Comparison of ENCODE assay signal across 18 cellular contexts in genomic region chr14:92552066-92552465, GRCh38. TPM values are rescaled to one million over a fixed set of nuclear protein-coding genes. Genes with fewer than 3 reads are reported as not detected.
DNase-seq lines count a peak whose midpoint lies in the region; ATAC-seq, FAIRE-seq and TF ChIP-seq lines count a peak whose summit lies in the region.
"Had no signal": no experiment of that assay in that cellular context is flagged by ENCODE, and none has a peak within 500 bp of the region (broad histone marks: within the 10 kb centered on the region; RNA-seq: fewer than 3 reads in every experiment).

No MANE protein-coding gene starts in this region.

- TF ChIP-seq EP300 in GM12878 (IDR thresholded peaks at IDR 0.05; ENCODE audit: borderline replicate concordance in 1 of 2, control insufficient read depth in 1 of 2, low read depth in 2 of 2, low read length in 2 of 2) (no peak), sigmoid colon (IDR thresholded peaks at IDR 0.05) (peak in 1 of 4 donors; percentile 16)

- no TSS peak for BruUV-seq in GM12878 (replicated peaks; lab: Mats Ljungman, UMichigan)
- BruUV-seq in PC-9 (replicated peaks; lab: Mats Ljungman, UMichigan): no TSS peak

- FAIRE-seq in GM12878 (lab: Jason Lieb, UNC): peak; percentile 84
- FAIRE-seq: endothelial cell of umbilical vein had no signal

- H3K36me3 ChIP-seq in KMS-11 (ENCODE audit: insufficient read depth) (no peaks in the 10 kb centered on the region), GM12878 (ENCODE audit: control insufficient read depth in 2 of 2, insufficient read depth in 2 of 2, low read length in 1 of 2) (peaks cover 0 to 5% of the 10 kb centered on the region in 2 experiments; a peak in 1 of 4 replicates), sigmoid colon (peaks cover 0 to 15% (median 12%) of the 10 kb centered on the region in 4 donors), mesendoderm (ENCODE audit: control insufficient read depth, insufficient read depth, low read length) (no peaks in the 10 kb centered on the region), PC-9 (ENCODE audit: low read depth) (0 out of 2 replicates have a peak, but pooled peaks cover 3% of the 10 kb centered on the region)

- no peak overlapping the region for H4K8ac ChIP-seq in mesendoderm (ENCODE audit: low read depth, low read length)

- H3K9me2 ChIP-seq in PC-9 (ENCODE audit: insufficient read depth): no peaks in the 10 kb centered on the region

- H3K4me2 ChIP-seq in KMS-11 (peak overlapping the region; percentile 99), GM12878 (ENCODE audit: control insufficient read depth, insufficient read depth) (peak overlapping the region; percentile 52), mesendoderm (ENCODE audit: low read length) (no peak overlapping the region), PC-9 (no peak overlapping the region)

- peaks cover 79% of the 10 kb centered on the region for H3K4me1 ChIP-seq in KMS-11 (ENCODE audit: low read depth, poor library complexity, severe bottlenecking)
- peaks cover 44% of the 10 kb centered on the region for H3K4me1 ChIP-seq in GM12878 (ENCODE audit: control insufficient read depth, insufficient read depth, low read length)
- peaks cover 0 to 73% (median 42%) of the 10 kb centered on the region in 4 donors for H3K4me1 ChIP-seq in sigmoid colon
- no peaks in the 10 kb centered on the region for H3K4me1 ChIP-seq in mesendoderm (ENCODE audit: control insufficient read depth, low read depth, low read length)
- no peaks in the 10 kb centered on the region for H3K4me1 ChIP-seq in PC-9 (replicated peaks; ENCODE audit: insufficient read depth)

- H2AFZ ChIP-seq in KMS-11 (ENCODE audit: low read depth) (peak overlapping the region; percentile 41; the same call in 1 of the 2 replicates), GM12878 (ENCODE audit: control insufficient read depth, low read depth, low read length) (no peak overlapping the region), PC-9 (no peak overlapping the region)

- WGBS in GM12878 (ENCODE audit: insufficient coverage, insufficient replicate concordance, low lambda C conversion rate, missing lambda C conversion rate): 24% methylated on average over 4 of the region's 4 CpGs
- WGBS in sigmoid colon, 2 donors: 61 to 89% methylated on average over 4 of the region's 4 CpGs
- no CpG with 5 or more reads among the region's 4 CpGs for WGBS in mesendoderm (ENCODE audit: extremely low coverage, insufficient coverage, low lambda C conversion rate)

- ATAC-seq in GM18861 (IDR thresholded peaks at IDR 0.05; ENCODE audit: unreplicated experiment) (peak; percentile 17), GM12878 (peak; percentile 40), HG02571 (IDR thresholded peaks at IDR 0.05; ENCODE audit: unreplicated experiment) (no peak)
- no peak for ATAC-seq in CD4-positive, alpha-beta T cell (ENCODE audit: poor library complexity)
- ATAC-seq: Panc1 had no signal

- H3K27ac ChIP-seq in KMS-11: peak overlapping the region; percentile 97
- H3K27ac ChIP-seq in GM12878 (ENCODE audit: control insufficient read depth, insufficient read depth): 0 out of 2 replicates have a peak overlapping the region, but pooled peaks have one; percentile 20
- peak overlapping the region in 3 of 4 donors; percentile 40 to 82 (median 79) for H3K27ac ChIP-seq in sigmoid colon
- no peak overlapping the region for H3K27ac ChIP-seq in CD4-positive, alpha-beta T cell (ENCODE audit: low read depth, low read length)
- H3K27ac ChIP-seq in mesendoderm (ENCODE audit: low read depth, low read length): no peak overlapping the region
- no peak overlapping the region for H3K27ac ChIP-seq in PC-9
- H3K27ac ChIP-seq: right lobe of liver had no signal

- SMC1A ChIA-PET in GM12878 (lab: Charles Lee; ENCODE audit: uncharacterized antibody, unreplicated experiment): interaction anchor here (1.3 to 3.9 kb wide), 3 partner anchors 13 to 25 kb away, joined by 3 to 29 read pairs (median 6); no protein-coding TSS in a partner anchor

- no peaks in the 10 kb centered on the region for H3K27me3 ChIP-seq in KMS-11 (ENCODE audit: insufficient read depth, low read depth)
- H3K27me3 ChIP-seq in GM12878 (replicated peaks in 1 of 2; ENCODE audit: control insufficient read depth in 2 of 2, insufficient read depth in 2 of 2, low read length in 1 of 2): no peaks in the 10 kb centered on the region
- H3K27me3 ChIP-seq in sigmoid colon: no peaks in the 10 kb centered on the region
- no peaks in the 10 kb centered on the region for H3K27me3 ChIP-seq in CD4-positive, alpha-beta T cell (ENCODE audit: control insufficient read depth, insufficient read depth, low read length)
- no peaks in the 10 kb centered on the region for H3K27me3 ChIP-seq in mesendoderm (ENCODE audit: insufficient read depth, low read length, poor library complexity)
- H3K27me3 ChIP-seq in PC-9 (ENCODE audit: insufficient read depth, low read depth): no peaks in the 10 kb centered on the region
- H3K27me3 ChIP-seq: right lobe of liver had no signal

- no peak overlapping the region for H3K56ac ChIP-seq in mesendoderm (ENCODE audit: low read length)

- RAD21 ChIA-PET in GM12878 (lab: Charles Lee; ENCODE audit: unreplicated experiment): interaction anchor here (1.3 kb wide), 1 partner anchor 25 kb away, joined by 8 read pairs; no protein-coding TSS in a partner anchor

- H3K79me2 ChIP-seq in KMS-11 (ENCODE audit: insufficient read depth, low read depth) (no peaks in the 10 kb centered on the region), GM12878 (ENCODE audit: control insufficient read depth, insufficient read depth, low read length) (no peaks in the 10 kb centered on the region; the same call in 1 of the 2 replicates), mesendoderm (ENCODE audit: control insufficient read depth, insufficient read depth, low read length) (no peaks in the 10 kb centered on the region), PC-9 (ENCODE audit: low read depth) (0 out of 2 replicates have a peak, but pooled peaks cover 5% of the 10 kb centered on the region)

- no peak overlapping the region for H4K5ac ChIP-seq in mesendoderm (ENCODE audit: low read length)

- intact Hi-C loops in GM12878 (cut with micrococcal nuclease; ENCODE audit: unreplicated experiment) (loop anchor here (5.0 kb wide), 1 partner anchor 430 kb away; the partner anchor contains the start of genes CPSF2 and NDUFB1), sigmoid colon (cut with DNase I) (no loop called here), PC-9 (cut with micrococcal nuclease; ENCODE audit: unreplicated experiment) (no loop called here)
- intact Hi-C loops in CD4-positive, alpha-beta T cell (cut with DNase I, micrococcal nuclease): no loop called here

- TF ChIP-seq POLR2A in GM12878 (IDR thresholded peaks at IDR 0.05; ENCODE audit: low read depth, low read length) (no peak), sigmoid colon (IDR thresholded peaks at IDR 0.05) (no peak)

- no peak for DNase-seq in GM12878 (ENCODE audit: low read depth, low spot score)
- no peak for DNase-seq in sigmoid colon
- no peak for DNase-seq in CD4-positive, alpha-beta T cell
- no peak for DNase-seq in mesendoderm
- no peak for DNase-seq in PC-9
- DNase-seq: activated T-cell treated with anti-CD3 and anti-CD28 coated beads for 4 hours; DMS79; mammary epithelial cell; NCI-H1694 treated with DMSO at 0.1 percent for 48 hours; NCI-H524; right lobe of liver; stimulated activated CD4-positive, alpha-beta T cell treated with anti-CD3 and anti-CD28 coated beads, Interleukin-2, amount 100 ng/mL, for 48 hours; T-helper 1 cell had no signal

- no peak overlapping the region for H3K4ac ChIP-seq in mesendoderm (ENCODE audit: low read depth, low read length)

- no peaks in the 10 kb centered on the region for H3K9me3 ChIP-seq in GM12878 (replicated peaks; ENCODE audit: control insufficient read depth, insufficient read depth, low read length)
- no peaks in the 10 kb centered on the region for H3K9me3 ChIP-seq in sigmoid colon
- H3K9me3 ChIP-seq in CD4-positive, alpha-beta T cell (ENCODE audit: control insufficient read depth, low read length): no peaks in the 10 kb centered on the region
- no peaks in the 10 kb centered on the region for H3K9me3 ChIP-seq in PC-9 (ENCODE audit: insufficient read depth, low read depth)
- H3K9me3 ChIP-seq: right lobe of liver had no signal

- no peak overlapping the region for H2BK120ac ChIP-seq in mesendoderm (ENCODE audit: low read depth, low read length)

- TF ChIP-seq RAD21 in GM12878 (IDR thresholded peaks at IDR 0.05; ENCODE audit: insufficient read depth, low read depth, low read length): no peak

- no peak overlapping the region for H3K27ac Mint-ChIP-seq in CD4-positive, alpha-beta T cell

- no peaks in the 10 kb centered on the region for H3K9me3 Mint-ChIP-seq in CD4-positive, alpha-beta T cell

- H3K36me3 Mint-ChIP-seq in CD4-positive, alpha-beta T cell (ENCODE audit: low read depth): no peaks in the 10 kb centered on the region

- H3K23ac ChIP-seq in mesendoderm (ENCODE audit: low read length): no peak overlapping the region

- H3K4me3 ChIP-seq in KMS-11 (IDR thresholded peaks at IDR 0.05; ENCODE audit: insufficient read depth, low read depth, low read length): no peak overlapping the region
- H3K4me3 ChIP-seq in GM12878: no peak overlapping the region
- H3K4me3 ChIP-seq in sigmoid colon: no peak overlapping the region
- H3K4me3 ChIP-seq in mesendoderm (ENCODE audit: low read length): no peak overlapping the region
- H3K4me3 ChIP-seq in PC-9: no peak overlapping the region
- H3K4me3 ChIP-seq: right lobe of liver had no signal

- no peaks in the 10 kb centered on the region for H3K79me1 ChIP-seq in mesendoderm (ENCODE audit: low read length)

- H3K27me3 Mint-ChIP-seq in CD4-positive, alpha-beta T cell: no peaks in the 10 kb centered on the region

- no peak overlapping the region for H3K18ac ChIP-seq in mesendoderm (ENCODE audit: low read length)

- CTCF ChIA-PET in GM12878 (lab: Yijun Ruan, JAX): interaction anchor here (0.9 kb wide), 1 partner anchor 26 kb away, joined by 6 read pairs; no protein-coding TSS in a partner anchor
- CTCF ChIA-PET in CD4-positive, alpha-beta T cell (lab: Charles Lee): no interaction called here
- CTCF ChIA-PET in PC-9 (lab: Charles Lee): no interaction called here

- no peak overlapping the region for H2BK5ac ChIP-seq in mesendoderm (ENCODE audit: low read length)

- H3F3A ChIP-seq in PC-9 (ENCODE audit: insufficient read depth, low read depth): no peaks in the 10 kb centered on the region

- no peak overlapping the region for H2AK5ac ChIP-seq in mesendoderm (ENCODE audit: low read length)

- no peaks in the 10 kb centered on the region for H4K20me1 ChIP-seq in KMS-11 (ENCODE audit: insufficient read depth)
- peaks cover 4% of the 10 kb centered on the region; the same call in 1 of the 2 replicates for H4K20me1 ChIP-seq in GM12878 (ENCODE audit: control insufficient read depth, insufficient read depth)
- no peaks in the 10 kb centered on the region for H4K20me1 ChIP-seq in PC-9 (ENCODE audit: insufficient read depth)

- H3K4me1 Mint-ChIP-seq in CD4-positive, alpha-beta T cell (ENCODE audit: low read depth): peaks cover 58% of the 10 kb centered on the region

- peak overlapping the region; percentile 67 for H3K9ac ChIP-seq in KMS-11
- H3K9ac ChIP-seq in GM12878 (ENCODE audit: control insufficient read depth, insufficient read depth, low read length): no peak overlapping the region
- no peak overlapping the region for H3K9ac ChIP-seq in mesendoderm (ENCODE audit: low read length)

- H2BK15ac ChIP-seq in mesendoderm (replicated peaks; ENCODE audit: low read depth): no peak overlapping the region

- POLR2A ChIA-PET in GM12878 (lab: Charles Lee): no interaction called here
- POLR2A ChIA-PET in CD4-positive, alpha-beta T cell (lab: Charles Lee): no interaction called here
- POLR2A ChIA-PET in PC-9 (lab: Charles Lee; ENCODE audit: unreplicated experiment): no interaction called here

- TF ChIP-seq CTCF in KMS-11 (conservative IDR thresholded peaks at IDR 0.05; ENCODE audit: low read depth, low read length): no peak
- no peak for TF ChIP-seq CTCF in GM12878 (IDR thresholded peaks at IDR 0.05 in 2 of 3, conservative IDR thresholded peaks at IDR 0.05 in 1 of 3; ENCODE audit: control insufficient read depth in 2 of 3, extremely low read depth in 1 of 3, insufficient read depth in 1 of 3, low read depth in 3 of 3, low read length in 3 of 3)
- TF ChIP-seq CTCF in sigmoid colon (IDR thresholded peaks at IDR 0.05): no peak
- no peak for TF ChIP-seq CTCF in CD4-positive, alpha-beta T cell (IDR thresholded peaks at IDR 0.05)
- no peak for TF ChIP-seq CTCF in PC-9 (conservative IDR thresholded peaks at IDR 0.05)

- in situ Hi-C loops in GM12878 (cut with MboI): no loop called here

- no peak overlapping the region for H3K4me3 Mint-ChIP-seq in CD4-positive, alpha-beta T cell

RNA-seq across cellular contexts. Expression of gene RIN3, which starts 38.5 kb away (rescaled TPM):
- total RNA-seq in GM12878 (2013; cell fraction: nucleolus; rRNA removed): 78.3 and 86.3 TPM in 2 replicates
- total RNA-seq in GM12878 (2014; rRNA removed): 4.6 and 5.6 TPM in 2 replicates
- total RNA-seq in GM12878 (2014; rRNA removed; fragmentation: Illumina TruSeq; extraction: Trizol): 3.5 and 4.7 TPM in 2 replicates
- 21.8 and 23.3 TPM in 2 replicates for total RNA-seq in GM12878 (2021)
- 3.7 TPM for polyA plus RNA-seq in GM12878 (2011; ENCODE audit: low read depth)
- polyA plus RNA-seq in GM12878 (2011; rRNA removed): 5.4 and 10.3 TPM in 2 replicates
- polyA plus RNA-seq in GM12878 (2011; cell fraction: cytosol; rRNA removed): 12.8 and 13.0 TPM in 2 replicates
- polyA plus RNA-seq in GM12878 (2011; cell fraction: nucleus; rRNA removed): 27.3 and 31.5 TPM in 2 replicates
- 9.1 and 12.8 TPM in 2 replicates for polyA plus RNA-seq in GM12878 (2012)
- 3.2 and 6.4 TPM in 2 replicates for polyA plus RNA-seq in GM12878 (2014; fragmentation: Illumina TruSeq; extraction: Trizol)
- polyA plus RNA-seq in GM12878 (2014; fragmentation: Nextera tagmentation; extraction: Ambion mirVana): under 1 TPM; 0.91 to 0.95 TPM
- polyA plus RNA-seq in GM12878 (2014; rRNA removed): 10.0 and 14.3 TPM in 2 replicates
- 1 to 10 TPM; 6.3 to 6.7 TPM for polyA plus RNA-seq in GM12878 (2016; fragmentation: Nextera tagmentation; extraction: Ambion mirVana)
- polyA minus RNA-seq in GM12878 (2011; rRNA and poly(A)+ RNA removed): 20.2 and 34.1 TPM in 2 replicates
- 14.3 and 17.9 TPM in 2 replicates for polyA minus RNA-seq in GM12878 (2011; cell fraction: cytosol; rRNA and poly(A)+ RNA removed)
- 23.7 and 38.9 TPM in 2 replicates for polyA minus RNA-seq in GM12878 (2011; cell fraction: nucleus; rRNA and poly(A)+ RNA removed)
- total RNA-seq in sigmoid colon: 10 to 100 TPM; 12.7 to 31.8 (median 23.0) TPM
- 10 to 100 TPM in 1 of 3 donors, 1 to 10 TPM in 2; 6.0 to 19.2 (median 7.4) TPM for polyA plus RNA-seq in sigmoid colon
- total RNA-seq in CD4-positive, alpha-beta T cell: 10 to 100 TPM; 67.9 to 72.2 TPM
- 2.4 TPM for polyA plus RNA-seq in mesendoderm (2013, experiment 1 of 2)
- 2.3 TPM for polyA plus RNA-seq in mesendoderm (2013, experiment 2 of 2)
- total RNA-seq in PC-9 (2021): 13.4 and 14.8 TPM in 2 replicates

Comparison
In these comparisons a context has a peak if more than half of its experiments do, and no peak if none do; other contexts are left out.
1. ATAC-seq: peak in GM18861 (single experiment) and GM12878 (single experiment); none in CD4-positive, alpha-beta T cell (single experiment) and HG02571 (single experiment).
2. H3K27ac ChIP-seq: peak in KMS-11 (single experiment), GM12878 (single experiment) and sigmoid colon (3 of 4); none in CD4-positive, alpha-beta T cell (single experiment), mesendoderm (single experiment) and PC-9 (single experiment).
3. H3K4me2 ChIP-seq: peak in KMS-11 (single experiment) and GM12878 (single experiment); none in mesendoderm (single experiment) and PC-9 (single experiment).